1 cellular context compared by ENCODE assay signal in the genomic region with DNA sequence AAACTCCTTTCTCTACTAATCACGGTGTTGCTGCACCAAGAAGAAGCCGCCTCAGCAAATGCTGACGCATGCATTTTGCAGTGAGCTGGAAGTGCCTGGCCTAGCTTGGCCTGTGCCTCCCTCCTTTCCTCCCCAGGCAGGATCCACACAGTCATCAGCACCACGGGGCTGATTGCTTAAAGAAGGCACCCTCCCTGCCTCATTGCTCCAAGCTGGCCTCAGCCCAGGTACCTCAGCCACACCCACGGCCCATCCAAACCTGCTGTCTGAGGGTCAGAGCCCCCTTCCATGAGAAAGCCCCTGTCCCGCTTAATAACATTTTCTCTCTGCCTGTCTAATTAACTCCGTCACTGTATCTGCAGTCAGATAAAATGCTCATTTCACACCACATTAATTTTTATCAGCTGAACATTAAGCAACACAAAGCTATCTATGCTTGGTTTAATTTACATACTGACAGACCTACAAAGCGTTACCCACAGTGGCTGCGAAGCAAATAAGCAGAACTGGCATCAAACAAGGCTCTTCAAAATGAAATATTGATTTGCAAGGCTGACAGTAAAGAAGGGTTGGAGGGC.
TF ChIP-seq lines count a peak whose summit lies in the region.

No MANE protein-coding gene starts in this region.

TF ChIP-seq in IMR-90, 13 proteins besides CTCF, POLR2A, EP300 and RAD21:
- TF ChIP-seq MAFK (IDR thresholded peaks at IDR 0.05; ENCODE audit: low read depth, low read length) (peak; percentile 93), BHLHE40 (IDR thresholded peaks at IDR 0.05; ENCODE audit: low read depth, low read length) (no peak)
TF ChIP-seq in IMR-90: peak in this region for 1.
